Comparison of ENCODE assay signal across 8 cellular contexts in genomic region chr12:47216150-47216677, GRCh38.
DNase-seq lines count a peak whose midpoint lies in the region; ATAC-seq and TF ChIP-seq lines count a peak whose summit lies in the region.

No MANE protein-coding gene starts in this region.

- H3K4me1 Mint-ChIP-seq in endothelial cell (ENCODE audit: unreplicated experiment) (peaks cover 10% of the 10 kb centered on the region), HFFc6 (ENCODE audit: low read depth) (peaks cover 54% of the 10 kb centered on the region)

- H3K36me3 Mint-ChIP-seq in endothelial cell (ENCODE audit: low read depth, unreplicated experiment) (peaks cover 10% of the 10 kb centered on the region), HFFc6 (ENCODE audit: low read depth) (peaks cover 10% of the 10 kb centered on the region)

- H3K9me3 Mint-ChIP-seq in endothelial cell (ENCODE audit: unreplicated experiment) (no peaks in the 10 kb centered on the region), HFFc6 (no peaks in the 10 kb centered on the region)

- DNase-seq in GM19240 (ENCODE audit: insufficient read length, low spot score) (peak; percentile 24), UCSD-AML1 (lab: John Stamatoyannopoulos, UW; ENCODE audit: unreplicated experiment) (peak; percentile 63), endothelial cell (ENCODE audit: low spot score) (no peak), kidney glomerular epithelial cell (lab: John Stamatoyannopoulos, UW) (no peak), HFFc6 (no peak), NCI-H146 (lab: John Stamatoyannopoulos, UW) (no peak)
- DNase-seq in stimulated activated CD8-positive, alpha-beta memory T cell treated with anti-CD3 and anti-CD28 coated beads, Interleukin-4, amount 100 ng/mL, for 24 hours (ENCODE audit: low read depth) = peak; percentile 42

- no peak for TF ChIP-seq CTCF in endothelial cell (IDR thresholded peaks at IDR 0.05; ENCODE audit: unreplicated experiment)
- no peak for TF ChIP-seq CTCF in HFFc6 (IDR thresholded peaks at IDR 0.05)

- H3K27ac Mint-ChIP-seq in endothelial cell (ENCODE audit: unreplicated experiment) = peak overlapping the region; percentile 44
- no peak overlapping the region for H3K27ac Mint-ChIP-seq in HFFc6

- H3K4me3 Mint-ChIP-seq in endothelial cell (ENCODE audit: unreplicated experiment) = no peak overlapping the region
- H3K4me3 Mint-ChIP-seq in HFFc6 = no peak overlapping the region

- ATAC-seq in HG03139 (IDR thresholded peaks at IDR 0.05; ENCODE audit: unreplicated experiment) = peak; percentile 72

- H3K27me3 Mint-ChIP-seq in endothelial cell (ENCODE audit: unreplicated experiment) (no peaks in the 10 kb centered on the region), HFFc6 (ENCODE audit: insufficient read depth) (peaks cover 1% of the 10 kb centered on the region; the same call in 1 of the 2 replicates)

Comparison
In these comparisons a context has a peak if more than half of its experiments do, and no peak if none do; other contexts are left out.
1. DNase-seq: peak in GM19240 (single experiment), UCSD-AML1 (single experiment) and stimulated activated CD8-positive, alpha-beta memory T cell treated with anti-CD3 and anti-CD28 coated beads, Interleukin-4, amount 100 ng/mL, for 24 hours (single experiment); none in endothelial cell (single experiment), kidney glomerular epithelial cell (single experiment), HFFc6 (single experiment) and NCI-H146 (single experiment).